In genomic region chr6:139028658-139029469, GRCh38 we compare ENCODE assay signal across 1 cellular context.
TF ChIP-seq lines count a peak whose summit lies in the region.

TSS of gene ABRACL (plus strand) at chr6:139028745. CDS start at chr6:139034161, 5,416 bp downstream.

TF ChIP-seq in HepG2, 621 proteins besides CTCF, POLR2A, EP300 and RAD21 (continued from another document):
- no peak for TF ChIP-seq ZSCAN12 (CRISPR knock-in tag; IDR thresholded peaks at IDR 0.05)
- TF ChIP-seq ZNF30 (CRISPR knock-in tag; IDR thresholded peaks at IDR 0.05): 0 out of 2 replicates have a peak, but pooled peaks have one; percentile 70
- TF ChIP-seq SP2 (CRISPR knock-in tag; IDR thresholded peaks at IDR 0.05): peak; percentile 16; the same call in 1 of the 2 replicates
- TF ChIP-seq ZIK1 (CRISPR knock-in tag; IDR thresholded peaks at IDR 0.05; ENCODE audit: borderline replicate concordance, low read depth): peak; percentile 14; the same call in 1 of the 2 replicates
- no peak; the same call in 1 of the 2 replicates for TF ChIP-seq ARNTL (CRISPR knock-in tag; IDR thresholded peaks at IDR 0.05)
- TF ChIP-seq ARNT2 (CRISPR knock-in tag; IDR thresholded peaks at IDR 0.05; ENCODE audit: low read depth): peak; percentile 64; the same call in 1 of the 2 replicates
- TF ChIP-seq ZNF607 (CRISPR knock-in tag; IDR thresholded peaks at IDR 0.05; ENCODE audit: borderline replicate concordance): no peak
- TF ChIP-seq HDAC1 (CRISPR knock-in tag; IDR thresholded peaks at IDR 0.05): peak; percentile 43; the same call in 1 of the 2 replicates
- TF ChIP-seq FOXC1 (CRISPR knock-in tag; IDR thresholded peaks at IDR 0.05; ENCODE audit: borderline replicate concordance): peak; percentile 57; the same call in 1 of the 2 replicates
- TF ChIP-seq ZBTB38 (CRISPR knock-in tag; IDR thresholded peaks at IDR 0.05): no peak
- TF ChIP-seq MEIS2 (CRISPR knock-in tag; IDR thresholded peaks at IDR 0.05): no peak
